Comparison of ENCODE assay signal across 1 cellular context in the genomic region with DNA sequence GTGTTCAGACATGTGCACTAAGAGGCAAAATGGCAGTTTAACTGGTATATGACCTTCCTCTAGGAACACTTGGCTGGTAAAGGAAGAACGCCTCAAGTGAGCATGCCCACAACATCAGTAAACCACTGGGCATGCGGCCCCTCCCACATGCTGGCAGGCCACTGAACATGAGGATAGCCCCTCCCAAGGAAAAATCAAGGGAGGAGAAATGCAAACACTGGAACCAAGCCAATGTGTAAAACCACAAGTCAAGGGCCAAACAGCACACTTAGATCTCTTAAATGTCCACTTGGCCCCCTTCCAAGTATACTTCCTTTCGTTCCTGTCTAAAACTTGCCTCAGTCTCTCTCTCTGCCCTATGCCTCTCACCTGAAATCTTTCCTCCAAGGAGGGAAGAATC.
A peak's percentile ranks its signal among the peaks of the same experiment; 100 is the strongest.
TF ChIP-seq lines count a peak whose summit lies in the region.

No MANE protein-coding gene starts in this region.

TF ChIP-seq in H1, 55 proteins besides CTCF, POLR2A, EP300 and RAD21:
- TF ChIP-seq NANOG (IDR thresholded peaks at IDR 0.05; ENCODE audit: insufficient read depth, low read depth, low read length, poor library complexity, severe bottlenecking), result no peak
- no peak for TF ChIP-seq KDM1A (IDR thresholded peaks at IDR 0.05; ENCODE audit: borderline replicate concordance, low read length)
- TF ChIP-seq CBX5 (IDR thresholded peaks at IDR 0.05; ENCODE audit: low read depth, low read length), result no peak
- no peak for TF ChIP-seq TCF12 (IDR thresholded peaks at IDR 0.05; ENCODE audit: low read depth, low read length)
- no peak for TF ChIP-seq ASH2L (IDR thresholded peaks at IDR 0.05; ENCODE audit: low read length)
- TF ChIP-seq HDAC2 (IDR thresholded peaks at IDR 0.05; ENCODE audit: borderline replicate concordance in 1 of 2, low read depth in 2 of 2, low read length in 2 of 2), result no peak
- no peak for TF ChIP-seq HDAC6 (IDR thresholded peaks at IDR 0.05; ENCODE audit: low read depth, low read length)
- TF ChIP-seq, protein P1, sequence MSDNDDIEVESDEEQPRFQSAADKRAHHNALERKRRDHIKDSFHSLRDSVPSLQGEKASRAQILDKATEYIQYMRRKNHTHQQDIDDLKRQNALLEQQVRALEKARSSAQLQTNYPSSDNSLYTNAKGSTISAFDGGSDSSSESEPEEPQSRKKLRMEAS (IDR thresholded peaks at IDR 0.05), result 0 out of 2 replicates have a peak, but pooled peaks have one; percentile 34
